8 cellular contexts compared by ENCODE assay signal in genomic region chr3:179562467-179563297, GRCh38. TPM values are rescaled to one million over a fixed set of nuclear protein-coding genes. Genes with fewer than 3 reads are reported as not detected.
A peak's percentile ranks its signal among the peaks of the same experiment; 100 is the strongest.
DNase-seq lines count a peak whose midpoint lies in the region; ATAC-seq and TF ChIP-seq lines count a peak whose summit lies in the region.

ACTL6A (plus strand) TSS chr3:179562926; CDS start chr3:179563093, 167 bp downstream.

- no peaks in the 10 kb centered on the region for H3K36me3 ChIP-seq in CD8-positive, alpha-beta T cell (ENCODE audit: insufficient read depth, low read length)
- H3K36me3 ChIP-seq in lower lobe of right lung: no peaks in the 10 kb centered on the region

- peaks cover 3% of the 10 kb centered on the region for H3K27me3 Mint-ChIP-seq in CD8-positive, alpha-beta T cell (ENCODE audit: low read depth)

- CTCF ChIA-PET in CD8-positive, alpha-beta T cell (lab: Charles Lee): interaction anchor here (0.5 to 1.4 kb wide), 4 partner anchors 52 to 548 kb away, joined by 3 read pairs; no protein-coding TSS in a partner anchor

- peak within 1 kb of the TSS; percentile 99 for H3K4me3 Mint-ChIP-seq in CD8-positive, alpha-beta T cell

- no peaks in the 10 kb centered on the region for H3K9me3 ChIP-seq in CD8-positive, alpha-beta T cell (ENCODE audit: low read length)
- H3K9me3 ChIP-seq in lower lobe of right lung: no peaks in the 10 kb centered on the region

- ATAC-seq in CD8-positive, alpha-beta T cell: peak; percentile 90
- ATAC-seq in GM19467 (IDR thresholded peaks at IDR 0.05; ENCODE audit: unreplicated experiment): peak; percentile 95
- ATAC-seq in lower lobe of right lung: peak; percentile 99

- peaks cover 8% of the 10 kb centered on the region for H3K36me3 Mint-ChIP-seq in CD8-positive, alpha-beta T cell

- DNase-seq in CD8-positive, alpha-beta T cell: peak; percentile 95 to 98 (median 98)
- DNase-seq in HS-27A (ENCODE audit: low read depth) (peak; percentile 97), NK-92 (lab: John Stamatoyannopoulos, UW; ENCODE audit: unreplicated experiment) (peak; percentile 92), lower lobe of right lung (peak; percentile 100)
- peak; percentile 95 to 98 for DNase-seq in activated CD8-positive, alpha-beta memory T cell treated with anti-CD3 and anti-CD28 coated beads for 1 hour (ENCODE audit: extremely low read depth in 1 of 2, low read depth in 1 of 2)
- peak; percentile 97 for DNase-seq in effector CD4-positive, alpha-beta T cell
- peak; percentile 98 to 100 (median 99) for DNase-seq in stimulated activated CD4-positive, alpha-beta T cell treated with anti-CD3 and anti-CD28 coated beads, TNF-alpha, amount 100 ng/mL, for 24 hours (ENCODE audit: low read depth in 3 of 3)

- peak within 1 kb of the TSS; percentile 96 for H3K27ac Mint-ChIP-seq in CD8-positive, alpha-beta T cell

- peaks cover 16% of the 10 kb centered on the region for H3K4me1 ChIP-seq in CD8-positive, alpha-beta T cell (ENCODE audit: insufficient read depth, low read length)
- H3K4me1 ChIP-seq in lower lobe of right lung: peaks cover 18% of the 10 kb centered on the region

- intact Hi-C loops in CD8-positive, alpha-beta T cell (cut with DNase I, micrococcal nuclease): loop anchor here (1.0 to 10.0 kb wide), 13 partner anchors 22 to 1350 kb away; partner anchors contain the start of genes MFN1 (in 2 of the 2), MRPL47 (in 2 of the 2), NDUFB5 (in 2 of the 2) and PIK3CA (in 2 of the 2)
- intact Hi-C loops in lower lobe of right lung (cut with DNase I): no loop called here

- no peaks in the 10 kb centered on the region for H3K9me3 Mint-ChIP-seq in CD8-positive, alpha-beta T cell

- peak within 1 kb of the TSS; percentile 71 for H3K4me3 ChIP-seq in CD8-positive, alpha-beta T cell (ENCODE audit: low read depth, low read length)
- H3K4me3 ChIP-seq in lower lobe of right lung: peak within 1 kb of the TSS; percentile 91

- no peaks in the 10 kb centered on the region for H3K27me3 ChIP-seq in CD8-positive, alpha-beta T cell (ENCODE audit: insufficient read depth, low read length)
- no peaks in the 10 kb centered on the region for H3K27me3 ChIP-seq in lower lobe of right lung (ENCODE audit: low read depth)

- H3K4me1 Mint-ChIP-seq in CD8-positive, alpha-beta T cell (ENCODE audit: low read depth): peaks cover 31% of the 10 kb centered on the region

- peak within 1 kb of the TSS; percentile 51 for H3K27ac ChIP-seq in CD8-positive, alpha-beta T cell (ENCODE audit: low read depth, low read length)
- peak within 1 kb of the TSS; percentile 85 for H3K27ac ChIP-seq in lower lobe of right lung

- POLR2A ChIA-PET in CD8-positive, alpha-beta T cell (lab: Charles Lee): interaction anchor here (0.8 to 2.1 kb wide), 6 partner anchors 42 to 491 kb away, joined by 3 to 7 read pairs (median 4); partner anchors contain the start of genes MRPL47, NDUFB5, PIK3CA and USP13

- TF ChIP-seq CTCF in CD8-positive, alpha-beta T cell (IDR thresholded peaks at IDR 0.05): no peak
- no peak for TF ChIP-seq CTCF in lower lobe of right lung (IDR thresholded peaks at IDR 0.05)

RNA-seq across cellular contexts. Expression of gene ACTL6A, which starts in this region (rescaled TPM):
- 10 to 100 TPM; 18.2 to 18.7 TPM for total RNA-seq in CD8-positive, alpha-beta T cell
- total RNA-seq in lower lobe of right lung: 36.5 TPM

Comparison
In these comparisons a context has a peak if more than half of its experiments do, and no peak if none do; other contexts are left out.
1. Peak in every context shown above with its lines: DNase-seq, ATAC-seq, H3K4me3 ChIP-seq and H3K27ac ChIP-seq.